7 cellular contexts compared by ENCODE assay signal in genomic region chr22:23417327-23417726, GRCh38.
DNase-seq lines count a peak whose midpoint lies in the region; ATAC-seq and TF ChIP-seq lines count a peak whose summit lies in the region.
"Not testable (repeated sequence)": the region's sequence is repeated elsewhere in the genome, so short reads cannot be mapped to it uniquely, and the experiment has no call there.

No MANE protein-coding gene starts in this region.

- peak; percentile 83 for ATAC-seq in SK-N-SH treated with all-trans-retinoic acid at 6 μM for 48 hours

- peaks cover 45% of the 10 kb centered on the region for H3K27me3 Mint-ChIP-seq in HFFc6 (ENCODE audit: insufficient read depth)

- peak; percentile 59 for DNase-seq in Daoy (ENCODE audit: low read depth)
- peak; percentile 32 for DNase-seq in HFFc6
- peak; percentile 51 for DNase-seq in NOMO-1 treated with DMSO at 0.1 percent for 48 hours (lab: John Stamatoyannopoulos, UW; ENCODE audit: unreplicated experiment)
- peak; percentile 20 for DNase-seq in astrocyte of the hippocampus (ENCODE audit: low read depth, low spot score)
- DNase-seq in islet precursor cell: peak; percentile 53
- peak; percentile 4 for DNase-seq in stromal cell of bone marrow (ENCODE audit: low read depth)

- H3K4me1 Mint-ChIP-seq in HFFc6 (ENCODE audit: low read depth): peaks cover 13% of the 10 kb centered on the region

- not testable (repeated sequence) for H3K27ac Mint-ChIP-seq in HFFc6

- H3K4me3 Mint-ChIP-seq in HFFc6: not testable (repeated sequence)

- not testable (repeated sequence) for H3K9me3 Mint-ChIP-seq in HFFc6

- TF ChIP-seq CTCF in HFFc6 (IDR thresholded peaks at IDR 0.05): not testable (repeated sequence)

- not testable (repeated sequence) for H3K36me3 Mint-ChIP-seq in HFFc6 (ENCODE audit: low read depth)

Comparison
In these comparisons a context has a peak if more than half of its experiments do, and no peak if none do; other contexts are left out.
1. Peak in every context shown above with its lines: DNase-seq and ATAC-seq.
2. DNase-seq: peak in every context shown above with its lines; median percentile 59 in Daoy; 53 in islet precursor cell; 51 in NOMO-1 treated with DMSO at 0.1 percent for 48 hours; 32 in HFFc6; 20 in astrocyte of the hippocampus; 4 in stromal cell of bone marrow.